In the genomic region with DNA sequence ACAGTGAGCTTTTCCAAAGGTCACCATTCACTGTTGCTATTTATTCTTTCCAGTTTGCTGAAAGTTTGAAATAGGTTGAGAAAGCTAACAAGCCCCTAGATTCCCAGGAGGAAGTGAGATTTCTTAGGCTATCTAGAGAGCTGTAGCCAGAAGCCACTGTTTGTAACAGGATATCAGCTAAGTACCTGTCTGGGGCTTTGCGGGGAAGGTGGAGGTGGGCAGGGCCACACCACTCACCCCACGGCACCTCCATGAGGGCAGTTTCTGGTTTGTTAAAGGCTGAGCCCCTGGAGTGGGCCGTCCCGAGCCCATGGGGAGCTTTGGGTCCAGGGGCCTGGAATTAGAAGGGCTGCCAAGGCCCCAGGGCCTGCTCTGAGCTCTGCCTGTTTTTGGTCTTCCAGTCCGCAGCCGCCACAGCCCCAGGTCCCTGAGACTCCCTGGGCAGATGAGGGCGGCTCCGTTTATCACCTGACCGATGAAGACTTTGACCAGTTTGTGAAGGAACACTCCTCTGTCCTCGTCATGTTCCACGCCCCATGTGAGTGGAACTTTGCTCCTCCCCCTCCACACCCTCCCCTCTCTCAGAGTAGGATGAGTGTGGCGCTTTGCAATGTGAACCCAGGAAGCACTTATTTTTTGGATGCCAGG, we compare ENCODE assay signal across 22 cellular contexts.
DNase-seq lines count a peak whose midpoint lies in the region; ATAC-seq, FAIRE-seq and TF ChIP-seq lines count a peak whose summit lies in the region.
"Had no signal": no experiment of that assay in that cellular context is flagged by ENCODE, and none has a peak within 500 bp of the region (broad histone marks: within the 10 kb centered on the region; RNA-seq: fewer than 3 reads in every experiment).

No MANE protein-coding gene starts in this region.

- no peaks in the 10 kb centered on the region for H4K20me1 ChIP-seq in GM12878 (ENCODE audit: control insufficient read depth, insufficient read depth)
- peaks cover 6% of the 10 kb centered on the region; the same call in 1 of the 2 replicates for H4K20me1 ChIP-seq in HepG2 (ENCODE audit: insufficient read depth, low read length)

- ATAC-seq in GM12878 (no peak), HepG2 (peak; percentile 18), GM21619 (IDR thresholded peaks at IDR 0.05; ENCODE audit: unreplicated experiment) (no peak)
- ATAC-seq: activated CD4-positive, alpha-beta T cell treated with anti-CD3 and anti-CD28 coated beads for 36 hours; activated T-helper 17 cell treated with anti-CD3 and anti-CD28 coated beads, Interleukin-2, amount 50 U/mL, for 72 hours; left lung had no signal

- TF ChIP-seq EP300 in GM12878 (IDR thresholded peaks at IDR 0.05; ENCODE audit: borderline replicate concordance in 1 of 2, control insufficient read depth in 1 of 2, low read depth in 2 of 2, low read length in 2 of 2) = no peak
- no peak for TF ChIP-seq EP300 in HepG2 (IDR thresholded peaks at IDR 0.05; ENCODE audit: low read depth in 2 of 2, low read length in 2 of 2)
- no peak for TF ChIP-seq EP300 in HepG2 (CRISPR knock-in tag; IDR thresholded peaks at IDR 0.05; ENCODE audit: borderline replicate concordance)

- no peak for TF ChIP-seq CTCF in GM12878 (IDR thresholded peaks at IDR 0.05 in 2 of 3, conservative IDR thresholded peaks at IDR 0.05 in 1 of 3; ENCODE audit: control insufficient read depth in 2 of 3, extremely low read depth in 1 of 3, insufficient read depth in 1 of 3, low read depth in 3 of 3, low read length in 3 of 3)
- TF ChIP-seq CTCF in HepG2 (CRISPR knock-in tag; IDR thresholded peaks at IDR 0.05) = no peak

- TF ChIP-seq RAD21 in GM12878 (IDR thresholded peaks at IDR 0.05; ENCODE audit: insufficient read depth, low read depth, low read length) (no peak), HepG2 (CRISPR knock-in tag; IDR thresholded peaks at IDR 0.05) (no peak)

- no peaks in the 10 kb centered on the region for H3K27me3 ChIP-seq in GM12878 (replicated peaks in 1 of 2; ENCODE audit: control insufficient read depth in 2 of 2, insufficient read depth in 2 of 2, low read length in 1 of 2)
- no peaks in the 10 kb centered on the region for H3K27me3 ChIP-seq in HepG2 (ENCODE audit: control insufficient read depth in 1 of 2, insufficient read depth in 2 of 2, low read length in 2 of 2)
- H3K27me3 ChIP-seq in neuronal stem cell (ENCODE audit: control insufficient read depth in 3 of 3, insufficient read depth in 3 of 3, low read depth in 1 of 3, low read length in 3 of 3) = no peaks in the 10 kb centered on the region
- H3K27me3 ChIP-seq: left lung, tibial artery had no signal

- H2AK5ac ChIP-seq in neuronal stem cell (ENCODE audit: low read depth, low read length) = no peak overlapping the region

- intact Hi-C loops in GM12878 (cut with micrococcal nuclease; ENCODE audit: unreplicated experiment) = no loop called here
- intact Hi-C loops in HepG2 (cut with micrococcal nuclease; ENCODE audit: unreplicated experiment) = no loop called here

- no peak overlapping the region for H4K91ac ChIP-seq in neuronal stem cell (ENCODE audit: low read depth, low read length, poor library complexity)

- FAIRE-seq in GM12878 (lab: Jason Lieb, UNC) (no peak), HepG2 (lab: Jason Lieb, UNC) (no peak)
- FAIRE-seq: GM12892 had no signal

- peak overlapping the region; percentile 17 for H2BK12ac ChIP-seq in neuronal stem cell (ENCODE audit: low read length)

- no peak overlapping the region for H3K4me3 ChIP-seq in GM12878
- H3K4me3 ChIP-seq in HepG2 (replicated peaks in 1 of 3; ENCODE audit: insufficient read depth in 1 of 3, low read depth in 2 of 3, low read length in 3 of 3) = no peak overlapping the region
- H3K4me3 ChIP-seq in neuronal stem cell (ENCODE audit: low read length in 2 of 2) = no peak overlapping the region
- H3K4me3 ChIP-seq: left lung, PC-9, skin epidermis, tibial artery had no signal

- H3K4me2 ChIP-seq in GM12878 (ENCODE audit: control insufficient read depth, insufficient read depth) = no peak overlapping the region
- H3K4me2 ChIP-seq in HepG2 (ENCODE audit: low read depth, low read length) = no peak overlapping the region
- no peak overlapping the region for H3K4me2 ChIP-seq in neuronal stem cell (ENCODE audit: insufficient read depth, low read length, poor library complexity, severe bottlenecking)
- H3K4me2 ChIP-seq: PC-9 had no signal

- no peak overlapping the region for H2BK5ac ChIP-seq in neuronal stem cell (ENCODE audit: low read length)

- H3K79me1 ChIP-seq in neuronal stem cell (ENCODE audit: low read depth, low read length) = no peaks in the 10 kb centered on the region

- H4K8ac ChIP-seq in neuronal stem cell (ENCODE audit: low read depth, low read length) = no peak overlapping the region

- H3K9ac ChIP-seq in GM12878 (ENCODE audit: control insufficient read depth, insufficient read depth, low read length) = no peak overlapping the region
- no peak overlapping the region for H3K9ac ChIP-seq in HepG2 (ENCODE audit: insufficient read depth, low read depth, low read length)
- no peak overlapping the region for H3K9ac ChIP-seq in neuronal stem cell (ENCODE audit: low read depth, low read length, poor library complexity)

- no peak overlapping the region for H3K23ac ChIP-seq in neuronal stem cell (ENCODE audit: low read depth, low read length, poor library complexity)

- H3K4me1 ChIP-seq in GM12878 (ENCODE audit: control insufficient read depth, insufficient read depth, low read length) = no peaks in the 10 kb centered on the region
- peaks cover 18% of the 10 kb centered on the region for H3K4me1 ChIP-seq in HepG2 (ENCODE audit: insufficient read depth, low read length)
- peaks cover 6 to 14% of the 10 kb centered on the region in 2 donors for H3K4me1 ChIP-seq in neuronal stem cell (ENCODE audit: control insufficient read depth in 2 of 2, insufficient read depth in 1 of 2, low read depth in 1 of 2, low read length in 2 of 2)
- H3K4me1 ChIP-seq: left lung, tibial artery had no signal

- CTCF ChIA-PET in GM12878 (lab: Yijun Ruan, JAX) = no interaction called here
- CTCF ChIA-PET in HepG2 (lab: Yijun Ruan, JAX; ENCODE audit: low intra/inter-chr PET ratio, low total read pairs) = no interaction called here

- no peak overlapping the region for H3K14ac ChIP-seq in neuronal stem cell (ENCODE audit: low read length)

- BruUV-seq in GM12878 (replicated peaks; lab: Mats Ljungman, UMichigan) (no TSS peak), HepG2 (replicated peaks; lab: Mats Ljungman, UMichigan) (no TSS peak)

- in situ Hi-C loops in GM12878 (cut with MboI) = no loop called here
- in situ Hi-C loops in HepG2 (cut with HindIII; ENCODE audit: extremely low pct_ligation_motif_present, low pct_unique_long_range_greater_than_20kb) = no loop called here

- H2BK120ac ChIP-seq in neuronal stem cell (ENCODE audit: low read depth, low read length) = no peak overlapping the region

- H3K79me2 ChIP-seq in GM12878 (ENCODE audit: control insufficient read depth, insufficient read depth, low read length) = no peaks in the 10 kb centered on the region
- H3K79me2 ChIP-seq in HepG2 (ENCODE audit: insufficient read depth, low read length) = no peaks in the 10 kb centered on the region

- WGBS in GM12878 (ENCODE audit: insufficient coverage, insufficient replicate concordance, low lambda C conversion rate, missing lambda C conversion rate) = 97% methylated on average over 12 of the region's 12 CpGs
- WGBS in HepG2 (ENCODE audit: low lambda C conversion rate) = 90% methylated on average over 5 of the region's 12 CpGs
- no CpG with 5 or more reads among the region's 12 CpGs for WGBS in neuronal stem cell (ENCODE audit: extremely low coverage in 2 of 2, insufficient read length in 2 of 2, insufficient replicate concordance in 1 of 2), 2 donors

- peak overlapping the region; percentile 29 for H3K18ac ChIP-seq in neuronal stem cell (ENCODE audit: low read length)

- H3K27ac ChIP-seq in GM12878 (ENCODE audit: control insufficient read depth, insufficient read depth) (no peak overlapping the region), HepG2 (ENCODE audit: extremely low read length, insufficient read depth, low read length) (no peak overlapping the region), neuronal stem cell (replicated peaks; ENCODE audit: low read length) (no peak overlapping the region), substantia nigra (ENCODE audit: low read depth, low read length, poor library complexity, severe bottlenecking) (no peak overlapping the region)
- H3K27ac ChIP-seq: left lung, PC-9, skin epidermis, tibial artery had no signal

- no peak overlapping the region for H2BK15ac ChIP-seq in neuronal stem cell (ENCODE audit: low read length)

- peaks cover 9 to 10% of the 10 kb centered on the region in 2 experiments; a peak in 3 of 4 replicates for H3K36me3 ChIP-seq in GM12878 (ENCODE audit: control insufficient read depth in 2 of 2, insufficient read depth in 2 of 2, low read length in 1 of 2)
- H3K36me3 ChIP-seq in HepG2 (replicated peaks in 1 of 2; ENCODE audit: control insufficient read depth in 1 of 2, insufficient read depth in 2 of 2, low read length in 2 of 2) = peaks cover 23 to 88% of the 10 kb centered on the region in 2 experiments
- H3K36me3 ChIP-seq in neuronal stem cell (replicated peaks in 1 of 2; ENCODE audit: control insufficient read depth in 2 of 2, insufficient read depth in 2 of 2, low read length in 2 of 2) = peaks cover 0 to 91% of the 10 kb centered on the region in 2 donors

- SMC1A ChIA-PET in GM12878 (lab: Charles Lee; ENCODE audit: uncharacterized antibody, unreplicated experiment) = interaction anchor here (0.6 kb wide), 1 partner anchor 451 kb away, joined by 3 read pairs; no protein-coding TSS in a partner anchor

- TF ChIP-seq POLR2A in GM12878 (IDR thresholded peaks at IDR 0.05; ENCODE audit: low read depth, low read length) (no peak), HepG2 (IDR thresholded peaks at IDR 0.05; ENCODE audit: insufficient read depth in 1 of 2, low read depth in 2 of 2, low read length in 2 of 2) (no peak)

- POLR2A ChIA-PET in GM12878 (lab: Charles Lee) = no interaction called here
- POLR2A ChIA-PET in HepG2 (lab: Yijun Ruan, JAX) = no interaction called here

- H2AFZ ChIP-seq in GM12878 (ENCODE audit: control insufficient read depth, low read depth, low read length) (no peak overlapping the region), HepG2 (ENCODE audit: low read length) (no peak overlapping the region), neuronal stem cell (ENCODE audit: low read length) (no peak overlapping the region)
- H2AFZ ChIP-seq: PC-9 had no signal

- RAD21 ChIA-PET in GM12878 (lab: Charles Lee; ENCODE audit: unreplicated experiment) = no interaction called here

- no peak overlapping the region for H3K4ac ChIP-seq in neuronal stem cell (ENCODE audit: low read length)

- DNase-seq in HT-29 (ENCODE audit: low spot score) (peak; percentile 32), GM12878 (ENCODE audit: low read depth, low spot score) (no peak), HepG2 (ENCODE audit: low spot score) (no peak), neuronal stem cell (ENCODE audit: low spot score) (no peak), putamen (ENCODE audit: low spot score) (no peak), substantia nigra (lab: John Stamatoyannopoulos, UW) (no peak), amygdala (lab: John Stamatoyannopoulos, UW) (no peak)
- DNase-seq: activated CD4-positive, alpha-beta T cell treated with anti-CD3 and anti-CD28 coated beads for 36 hours; activated naive CD4-positive, alpha-beta T cell treated with anti-CD3 and anti-CD28 coated beads, Interleukin-2, amount 50 U/mL, for 16 hours; amniotic stem cell; effector CD4-positive, alpha-beta T cell; H7; IMR-90; left lung; PC-9; retina; SHP77 treated with DMSO at 0.1 percent for 48 hours; tibial artery had no signal

- no peaks in the 10 kb centered on the region for H3K9me3 ChIP-seq in GM12878 (replicated peaks; ENCODE audit: control insufficient read depth, insufficient read depth, low read length)
- H3K9me3 ChIP-seq in HepG2 (ENCODE audit: low read length) = no peaks in the 10 kb centered on the region
- H3K9me3 ChIP-seq in neuronal stem cell (replicated peaks in 1 of 2; ENCODE audit: control insufficient read depth in 2 of 2, insufficient read depth in 1 of 2, low read depth in 1 of 2, low read length in 2 of 2) = no peaks in the 10 kb centered on the region
- H3K9me3 ChIP-seq: left lung, tibial artery had no signal
